ENCODE assay signal across 2 cellular contexts in genomic region chr17:50629902-50630301, GRCh38.
TF ChIP-seq lines count a peak whose summit lies in the region.

No MANE protein-coding gene starts in this region.

TF ChIP-seq in A549, 52 proteins besides CTCF, POLR2A, EP300 and RAD21 (continued from another document):
- peak; percentile 71 for TF ChIP-seq ZFP36 (IDR thresholded peaks at IDR 0.05; ENCODE audit: borderline replicate concordance, partially characterized antibody)

TF ChIP-seq in HCT116, 20 proteins besides CTCF, POLR2A, EP300 and RAD21 (continued from another document):
- TF ChIP-seq EGR1 (IDR thresholded peaks at IDR 0.05; ENCODE audit: low read depth), result no peak
- TF ChIP-seq JUND (IDR thresholded peaks at IDR 0.05), result no peak
- TF ChIP-seq ATF3 (IDR thresholded peaks at IDR 0.05), result no peak
- no peak for TF ChIP-seq ELF1 (IDR thresholded peaks at IDR 0.05; ENCODE audit: borderline replicate concordance, low read depth)
- TF ChIP-seq MAX (IDR thresholded peaks at IDR 0.05), result no peak
- no peak for TF ChIP-seq YY1 (IDR thresholded peaks at IDR 0.05; ENCODE audit: extremely low read depth, insufficient replicate concordance, low read depth, low read length)
- TF ChIP-seq POLR2AphosphoS5 (IDR thresholded peaks at IDR 0.05; ENCODE audit: low read depth, low read length), result no peak
- TF ChIP-seq CBX3 (IDR thresholded peaks at IDR 0.05; ENCODE audit: low read depth), result no peak
- TF ChIP-seq REST (IDR thresholded peaks at IDR 0.05; ENCODE audit: low read depth), result no peak
- TF ChIP-seq FOSL1 (IDR thresholded peaks at IDR 0.05; ENCODE audit: low read depth), result no peak
- no peak for TF ChIP-seq SP1 (IDR thresholded peaks at IDR 0.05; ENCODE audit: low read depth)
- no peak for TF ChIP-seq ZBTB33 (IDR thresholded peaks at IDR 0.05; ENCODE audit: extremely low read depth, insufficient replicate concordance, low read length)
